1 cellular context compared by ENCODE assay signal in the genomic region with DNA sequence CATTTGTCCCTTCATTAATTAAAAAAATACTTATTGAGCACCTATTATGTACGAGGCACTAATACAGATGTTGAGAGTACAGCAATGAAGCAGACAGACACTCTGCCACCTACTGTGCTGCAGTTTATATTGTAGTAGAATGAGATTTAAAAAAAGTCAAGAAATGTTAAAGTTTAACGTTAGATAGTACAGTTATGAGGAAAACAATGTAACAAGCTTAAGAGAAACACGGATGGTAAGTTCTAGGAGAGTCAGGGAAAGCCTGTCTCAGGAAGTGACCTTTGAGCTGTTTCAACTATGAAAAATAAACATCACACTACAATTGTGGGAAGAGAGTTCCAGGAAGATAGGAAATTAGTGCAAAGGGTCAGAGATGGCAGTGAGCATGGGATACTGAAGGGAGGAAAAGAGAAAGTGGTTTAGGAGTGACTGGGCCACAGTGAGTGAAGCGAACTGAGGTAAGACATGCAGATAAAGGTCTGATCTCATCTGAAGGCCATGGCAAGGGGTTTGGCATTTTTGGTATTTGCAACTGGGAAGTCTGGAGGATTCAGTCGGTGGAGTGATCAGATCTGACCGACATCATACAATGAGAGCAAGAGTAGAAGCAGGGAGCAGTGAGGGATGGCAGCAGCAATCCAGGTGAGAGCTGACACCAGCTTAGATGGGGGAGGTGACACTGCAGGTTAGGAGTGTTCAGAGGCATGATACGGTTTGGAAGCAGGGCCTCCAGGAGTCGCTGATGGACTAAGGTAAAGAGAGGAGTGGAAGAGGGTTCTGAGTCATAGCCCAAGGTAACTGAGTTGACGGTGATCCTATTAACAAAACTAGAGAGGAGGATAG.
TF ChIP-seq lines count a peak whose summit lies in the region.

No MANE protein-coding gene starts in this region.

TF ChIP-seq in HepG2, 621 proteins besides CTCF, POLR2A, EP300 and RAD21 (continued from another document and continues in another):
- TF ChIP-seq KLF13 (CRISPR knock-in tag; IDR thresholded peaks at IDR 0.05) (no peak), DPF2 (CRISPR knock-in tag; IDR thresholded peaks at IDR 0.05; ENCODE audit: borderline replicate concordance, low read depth) (peak; percentile 85), ZNF33A (CRISPR knock-in tag; IDR thresholded peaks at IDR 0.05; ENCODE audit: borderline replicate concordance) (peak; percentile 23; the same call in 1 of the 2 replicates), ZNF20 (CRISPR knock-in tag; IDR thresholded peaks at IDR 0.05) (no peak), ZNF230 (CRISPR knock-in tag; IDR thresholded peaks at IDR 0.05) (no peak), ESRRA (CRISPR knock-in tag; IDR thresholded peaks at IDR 0.05; ENCODE audit: low read depth) (0 out of 2 replicates have a peak, but pooled peaks have one; percentile 25), SPEN (CRISPR knock-in tag; IDR thresholded peaks at IDR 0.05; ENCODE audit: low read depth) (peak; percentile 47; the same call in 1 of the 2 replicates), CEBPG (CRISPR knock-in tag; IDR thresholded peaks at IDR 0.05) (peak; percentile 42; the same call in 1 of the 2 replicates), SMC3 (IDR thresholded peaks at IDR 0.05; ENCODE audit: low read length) (peak; percentile 35; the same call in 1 of the 2 replicates), ZBTB3 (CRISPR knock-in tag; IDR thresholded peaks at IDR 0.05; ENCODE audit: borderline replicate concordance, low read depth) (0 out of 2 replicates have a peak, but pooled peaks have one; percentile 48), JDP2 (CRISPR knock-in tag; IDR thresholded peaks at IDR 0.05; ENCODE audit: borderline replicate concordance) (no peak), ZBTB20 (CRISPR knock-in tag; IDR thresholded peaks at IDR 0.05; ENCODE audit: borderline replicate concordance, low read depth) (peak; percentile 78; the same call in 1 of the 2 replicates), ZNF292 (CRISPR knock-in tag; IDR thresholded peaks at IDR 0.05; ENCODE audit: borderline replicate concordance, low read depth) (peak; percentile 68; the same call in 1 of the 2 replicates), KAT8 (CRISPR knock-in tag; IDR thresholded peaks at IDR 0.05) (peak; percentile 76), YY1 (IDR thresholded peaks at IDR 0.05; ENCODE audit: insufficient read depth, insufficient replicate concordance, low read depth, low read length) (no peak), NKX3-1 (CRISPR knock-in tag; IDR thresholded peaks at IDR 0.05) (no peak), STAG1 (CRISPR knock-in tag; IDR thresholded peaks at IDR 0.05) (peak; percentile 68), BORCS8-MEF2B (CRISPR knock-in tag; IDR thresholded peaks at IDR 0.05) (0 out of 2 replicates have a peak, but pooled peaks have one; percentile 44), ZNF510 (CRISPR knock-in tag; IDR thresholded peaks at IDR 0.05; ENCODE audit: low read depth) (peak; percentile 80; the same call in 1 of the 2 replicates), ZNF607 (CRISPR knock-in tag; IDR thresholded peaks at IDR 0.05; ENCODE audit: borderline replicate concordance) (peak; percentile 38; the same call in 1 of the 2 replicates), MTF1 (CRISPR knock-in tag; IDR thresholded peaks at IDR 0.05) (no peak), FOXK1 (CRISPR knock-in tag; IDR thresholded peaks at IDR 0.05; ENCODE audit: borderline replicate concordance, low read depth) (peak; percentile 81), ZNF326 (CRISPR knock-in tag; IDR thresholded peaks at IDR 0.05; ENCODE audit: borderline replicate concordance) (no peak), ETV5 (CRISPR knock-in tag; IDR thresholded peaks at IDR 0.05; ENCODE audit: borderline replicate concordance) (peak; percentile 96), ZNF850 (CRISPR knock-in tag; conservative IDR thresholded peaks at IDR 0.05) (no peak)
- TF ChIP-seq, protein P1, sequence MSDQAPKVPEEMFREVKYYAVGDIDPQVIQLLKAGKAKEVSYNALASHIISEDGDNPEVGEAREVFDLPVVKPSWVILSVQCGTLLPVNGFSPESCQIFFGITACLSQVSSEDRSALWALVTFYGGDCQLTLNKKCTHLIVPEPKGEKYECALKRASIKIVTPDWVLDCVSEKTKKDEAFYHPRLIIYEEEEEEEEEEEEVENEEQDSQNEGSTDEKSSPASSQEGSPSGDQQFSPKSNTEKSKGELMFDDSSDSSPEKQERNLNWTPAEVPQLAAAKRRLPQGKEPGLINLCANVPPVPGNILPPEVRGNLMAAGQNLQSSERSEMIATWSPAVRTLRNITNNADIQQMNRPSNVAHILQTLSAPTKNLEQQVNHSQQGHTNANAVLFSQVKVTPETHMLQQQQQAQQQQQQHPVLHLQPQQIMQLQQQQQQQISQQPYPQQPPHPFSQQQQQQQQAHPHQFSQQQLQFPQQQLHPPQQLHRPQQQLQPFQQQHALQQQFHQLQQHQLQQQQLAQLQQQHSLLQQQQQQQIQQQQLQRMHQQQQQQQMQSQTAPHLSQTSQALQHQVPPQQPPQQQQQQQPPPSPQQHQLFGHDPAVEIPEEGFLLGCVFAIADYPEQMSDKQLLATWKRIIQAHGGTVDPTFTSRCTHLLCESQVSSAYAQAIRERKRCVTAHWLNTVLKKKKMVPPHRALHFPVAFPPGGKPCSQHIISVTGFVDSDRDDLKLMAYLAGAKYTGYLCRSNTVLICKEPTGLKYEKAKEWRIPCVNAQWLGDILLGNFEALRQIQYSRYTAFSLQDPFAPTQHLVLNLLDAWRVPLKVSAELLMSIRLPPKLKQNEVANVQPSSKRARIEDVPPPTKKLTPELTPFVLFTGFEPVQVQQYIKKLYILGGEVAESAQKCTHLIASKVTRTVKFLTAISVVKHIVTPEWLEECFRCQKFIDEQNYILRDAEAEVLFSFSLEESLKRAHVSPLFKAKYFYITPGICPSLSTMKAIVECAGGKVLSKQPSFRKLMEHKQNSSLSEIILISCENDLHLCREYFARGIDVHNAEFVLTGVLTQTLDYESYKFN (CRISPR knock-in tag; conservative IDR thresholded peaks at IDR 0.05): peak; percentile 99
- TF ChIP-seq, protein P2, sequence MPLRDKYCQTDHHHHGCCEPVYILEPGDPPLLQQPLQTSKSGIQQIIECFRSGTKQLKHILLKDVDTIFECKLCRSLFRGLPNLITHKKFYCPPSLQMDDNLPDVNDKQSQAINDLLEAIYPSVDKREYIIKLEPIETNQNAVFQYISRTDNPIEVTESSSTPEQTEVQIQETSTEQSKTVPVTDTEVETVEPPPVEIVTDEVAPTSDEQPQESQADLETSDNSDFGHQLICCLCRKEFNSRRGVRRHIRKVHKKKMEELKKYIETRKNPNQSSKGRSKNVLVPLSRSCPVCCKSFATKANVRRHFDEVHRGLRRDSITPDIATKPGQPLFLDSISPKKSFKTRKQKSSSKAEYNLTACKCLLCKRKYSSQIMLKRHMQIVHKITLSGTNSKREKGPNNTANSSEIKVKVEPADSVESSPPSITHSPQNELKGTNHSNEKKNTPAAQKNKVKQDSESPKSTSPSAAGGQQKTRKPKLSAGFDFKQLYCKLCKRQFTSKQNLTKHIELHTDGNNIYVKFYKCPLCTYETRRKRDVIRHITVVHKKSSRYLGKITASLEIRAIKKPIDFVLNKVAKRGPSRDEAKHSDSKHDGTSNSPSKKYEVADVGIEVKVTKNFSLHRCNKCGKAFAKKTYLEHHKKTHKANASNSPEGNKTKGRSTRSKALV (CRISPR knock-in tag; IDR thresholded peaks at IDR 0.05): peak; percentile 64; the same call in 1 of the 2 replicates
- TF ChIP-seq, protein P3, sequence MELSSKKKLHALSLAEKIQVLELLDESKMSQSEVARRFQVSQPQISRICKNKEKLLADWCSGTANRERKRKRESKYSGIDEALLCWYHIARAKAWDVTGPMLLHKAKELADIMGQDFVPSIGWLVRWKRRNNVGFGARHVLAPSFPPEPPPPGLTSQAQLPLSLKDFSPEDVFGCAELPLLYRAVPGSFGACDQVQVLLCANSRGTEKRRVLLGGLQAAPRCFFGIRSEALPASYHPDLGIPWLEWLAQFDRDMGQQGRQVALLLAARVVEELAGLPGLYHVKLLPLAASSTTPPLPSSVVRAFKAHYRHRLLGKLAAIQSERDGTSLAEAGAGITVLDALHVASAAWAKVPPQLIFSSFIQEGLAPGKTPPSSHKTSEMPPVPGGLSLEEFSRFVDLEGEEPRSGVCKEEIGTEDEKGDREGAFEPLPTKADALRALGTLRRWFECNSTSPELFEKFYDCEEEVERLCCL (CRISPR knock-in tag; IDR thresholded peaks at IDR 0.05; ENCODE audit: borderline replicate concordance): no peak
- TF ChIP-seq, protein P4, sequence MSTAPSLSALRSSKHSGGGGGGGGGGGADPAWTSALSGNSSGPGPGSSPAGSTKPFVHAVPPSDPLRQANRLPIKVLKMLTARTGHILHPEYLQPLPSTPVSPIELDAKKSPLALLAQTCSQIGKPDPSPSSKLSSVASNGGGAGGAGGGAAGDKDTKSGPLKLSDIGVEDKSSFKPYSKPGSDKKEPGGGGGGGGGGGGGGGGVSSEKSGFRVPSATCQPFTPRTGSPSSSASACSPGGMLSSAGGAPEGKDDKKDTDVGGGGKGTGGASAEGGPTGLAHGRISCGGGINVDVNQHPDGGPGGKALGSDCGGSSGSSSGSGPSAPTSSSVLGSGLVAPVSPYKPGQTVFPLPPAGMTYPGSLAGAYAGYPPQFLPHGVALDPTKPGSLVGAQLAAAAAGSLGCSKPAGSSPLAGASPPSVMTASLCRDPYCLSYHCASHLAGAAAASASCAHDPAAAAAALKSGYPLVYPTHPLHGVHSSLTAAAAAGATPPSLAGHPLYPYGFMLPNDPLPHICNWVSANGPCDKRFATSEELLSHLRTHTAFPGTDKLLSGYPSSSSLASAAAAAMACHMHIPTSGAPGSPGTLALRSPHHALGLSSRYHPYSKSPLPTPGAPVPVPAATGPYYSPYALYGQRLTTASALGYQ (CRISPR knock-in tag; IDR thresholded peaks at IDR 0.05): peak; percentile 88
- TF ChIP-seq, protein P5, sequence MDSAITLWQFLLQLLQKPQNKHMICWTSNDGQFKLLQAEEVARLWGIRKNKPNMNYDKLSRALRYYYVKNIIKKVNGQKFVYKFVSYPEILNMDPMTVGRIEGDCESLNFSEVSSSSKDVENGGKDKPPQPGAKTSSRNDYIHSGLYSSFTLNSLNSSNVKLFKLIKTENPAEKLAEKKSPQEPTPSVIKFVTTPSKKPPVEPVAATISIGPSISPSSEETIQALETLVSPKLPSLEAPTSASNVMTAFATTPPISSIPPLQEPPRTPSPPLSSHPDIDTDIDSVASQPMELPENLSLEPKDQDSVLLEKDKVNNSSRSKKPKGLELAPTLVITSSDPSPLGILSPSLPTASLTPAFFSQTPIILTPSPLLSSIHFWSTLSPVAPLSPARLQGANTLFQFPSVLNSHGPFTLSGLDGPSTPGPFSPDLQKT (CRISPR knock-in tag; IDR thresholded peaks at IDR 0.05; ENCODE audit: borderline replicate concordance): no peak
- TF ChIP-seq, protein P6, sequence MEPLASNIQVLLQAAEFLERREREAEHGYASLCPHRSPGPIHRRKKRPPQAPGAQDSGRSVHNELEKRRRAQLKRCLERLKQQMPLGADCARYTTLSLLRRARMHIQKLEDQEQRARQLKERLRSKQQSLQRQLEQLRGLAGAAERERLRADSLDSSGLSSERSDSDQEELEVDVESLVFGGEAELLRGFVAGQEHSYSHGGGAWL (CRISPR knock-in tag; IDR thresholded peaks at IDR 0.05): no peak
- TF ChIP-seq, protein P7, sequence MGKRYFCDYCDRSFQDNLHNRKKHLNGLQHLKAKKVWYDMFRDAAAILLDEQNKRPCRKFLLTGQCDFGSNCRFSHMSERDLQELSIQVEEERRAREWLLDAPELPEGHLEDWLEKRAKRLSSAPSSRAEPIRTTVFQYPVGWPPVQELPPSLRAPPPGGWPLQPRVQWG (CRISPR knock-in tag; IDR thresholded peaks at IDR 0.05; ENCODE audit: borderline replicate concordance, low read depth): no peak
- TF ChIP-seq, protein P8, sequence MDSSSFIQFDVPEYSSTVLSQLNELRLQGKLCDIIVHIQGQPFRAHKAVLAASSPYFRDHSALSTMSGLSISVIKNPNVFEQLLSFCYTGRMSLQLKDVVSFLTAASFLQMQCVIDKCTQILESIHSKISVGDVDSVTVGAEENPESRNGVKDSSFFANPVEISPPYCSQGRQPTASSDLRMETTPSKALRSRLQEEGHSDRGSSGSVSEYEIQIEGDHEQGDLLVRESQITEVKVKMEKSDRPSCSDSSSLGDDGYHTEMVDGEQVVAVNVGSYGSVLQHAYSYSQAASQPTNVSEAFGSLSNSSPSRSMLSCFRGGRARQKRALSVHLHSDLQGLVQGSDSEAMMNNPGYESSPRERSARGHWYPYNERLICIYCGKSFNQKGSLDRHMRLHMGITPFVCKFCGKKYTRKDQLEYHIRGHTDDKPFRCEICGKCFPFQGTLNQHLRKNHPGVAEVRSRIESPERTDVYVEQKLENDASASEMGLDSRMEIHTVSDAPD (CRISPR knock-in tag; IDR thresholded peaks at IDR 0.05): peak; percentile 82
- TF ChIP-seq, protein P9, sequence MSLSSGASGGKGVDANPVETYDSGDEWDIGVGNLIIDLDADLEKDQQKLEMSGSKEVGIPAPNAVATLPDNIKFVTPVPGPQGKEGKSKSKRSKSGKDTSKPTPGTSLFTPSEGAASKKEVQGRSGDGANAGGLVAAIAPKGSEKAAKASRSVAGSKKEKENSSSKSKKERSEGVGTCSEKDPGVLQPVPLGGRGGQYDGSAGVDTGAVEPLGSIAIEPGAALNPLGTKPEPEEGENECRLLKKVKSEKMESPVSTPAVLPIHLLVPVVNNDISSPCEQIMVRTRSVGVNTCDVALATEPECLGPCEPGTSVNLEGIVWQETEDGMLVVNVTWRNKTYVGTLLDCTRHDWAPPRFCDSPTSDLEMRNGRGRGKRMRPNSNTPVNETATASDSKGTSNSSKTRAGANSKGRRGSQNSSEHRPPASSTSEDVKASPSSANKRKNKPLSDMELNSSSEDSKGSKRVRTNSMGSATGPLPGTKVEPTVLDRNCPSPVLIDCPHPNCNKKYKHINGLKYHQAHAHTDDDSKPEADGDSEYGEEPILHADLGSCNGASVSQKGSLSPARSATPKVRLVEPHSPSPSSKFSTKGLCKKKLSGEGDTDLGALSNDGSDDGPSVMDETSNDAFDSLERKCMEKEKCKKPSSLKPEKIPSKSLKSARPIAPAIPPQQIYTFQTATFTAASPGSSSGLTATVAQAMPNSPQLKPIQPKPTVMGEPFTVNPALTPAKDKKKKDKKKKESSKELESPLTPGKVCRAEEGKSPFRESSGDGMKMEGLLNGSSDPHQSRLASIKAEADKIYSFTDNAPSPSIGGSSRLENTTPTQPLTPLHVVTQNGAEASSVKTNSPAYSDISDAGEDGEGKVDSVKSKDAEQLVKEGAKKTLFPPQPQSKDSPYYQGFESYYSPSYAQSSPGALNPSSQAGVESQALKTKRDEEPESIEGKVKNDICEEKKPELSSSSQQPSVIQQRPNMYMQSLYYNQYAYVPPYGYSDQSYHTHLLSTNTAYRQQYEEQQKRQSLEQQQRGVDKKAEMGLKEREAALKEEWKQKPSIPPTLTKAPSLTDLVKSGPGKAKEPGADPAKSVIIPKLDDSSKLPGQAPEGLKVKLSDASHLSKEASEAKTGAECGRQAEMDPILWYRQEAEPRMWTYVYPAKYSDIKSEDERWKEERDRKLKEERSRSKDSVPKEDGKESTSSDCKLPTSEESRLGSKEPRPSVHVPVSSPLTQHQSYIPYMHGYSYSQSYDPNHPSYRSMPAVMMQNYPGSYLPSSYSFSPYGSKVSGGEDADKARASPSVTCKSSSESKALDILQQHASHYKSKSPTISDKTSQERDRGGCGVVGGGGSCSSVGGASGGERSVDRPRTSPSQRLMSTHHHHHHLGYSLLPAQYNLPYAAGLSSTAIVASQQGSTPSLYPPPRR (CRISPR knock-in tag; IDR thresholded peaks at IDR 0.05; ENCODE audit: borderline replicate concordance): peak; percentile 79
- TF ChIP-seq, protein P10, sequence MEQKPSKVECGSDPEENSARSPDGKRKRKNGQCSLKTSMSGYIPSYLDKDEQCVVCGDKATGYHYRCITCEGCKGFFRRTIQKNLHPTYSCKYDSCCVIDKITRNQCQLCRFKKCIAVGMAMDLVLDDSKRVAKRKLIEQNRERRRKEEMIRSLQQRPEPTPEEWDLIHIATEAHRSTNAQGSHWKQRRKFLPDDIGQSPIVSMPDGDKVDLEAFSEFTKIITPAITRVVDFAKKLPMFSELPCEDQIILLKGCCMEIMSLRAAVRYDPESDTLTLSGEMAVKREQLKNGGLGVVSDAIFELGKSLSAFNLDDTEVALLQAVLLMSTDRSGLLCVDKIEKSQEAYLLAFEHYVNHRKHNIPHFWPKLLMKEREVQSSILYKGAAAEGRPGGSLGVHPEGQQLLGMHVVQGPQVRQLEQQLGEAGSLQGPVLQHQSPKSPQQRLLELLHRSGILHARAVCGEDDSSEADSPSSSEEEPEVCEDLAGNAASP (CRISPR knock-in tag; IDR thresholded peaks at IDR 0.05; ENCODE audit: borderline replicate concordance): peak; percentile 54; the same call in 1 of the 2 replicates
